Comparison of ENCODE assay signal across 8 cellular contexts in the genomic region with DNA sequence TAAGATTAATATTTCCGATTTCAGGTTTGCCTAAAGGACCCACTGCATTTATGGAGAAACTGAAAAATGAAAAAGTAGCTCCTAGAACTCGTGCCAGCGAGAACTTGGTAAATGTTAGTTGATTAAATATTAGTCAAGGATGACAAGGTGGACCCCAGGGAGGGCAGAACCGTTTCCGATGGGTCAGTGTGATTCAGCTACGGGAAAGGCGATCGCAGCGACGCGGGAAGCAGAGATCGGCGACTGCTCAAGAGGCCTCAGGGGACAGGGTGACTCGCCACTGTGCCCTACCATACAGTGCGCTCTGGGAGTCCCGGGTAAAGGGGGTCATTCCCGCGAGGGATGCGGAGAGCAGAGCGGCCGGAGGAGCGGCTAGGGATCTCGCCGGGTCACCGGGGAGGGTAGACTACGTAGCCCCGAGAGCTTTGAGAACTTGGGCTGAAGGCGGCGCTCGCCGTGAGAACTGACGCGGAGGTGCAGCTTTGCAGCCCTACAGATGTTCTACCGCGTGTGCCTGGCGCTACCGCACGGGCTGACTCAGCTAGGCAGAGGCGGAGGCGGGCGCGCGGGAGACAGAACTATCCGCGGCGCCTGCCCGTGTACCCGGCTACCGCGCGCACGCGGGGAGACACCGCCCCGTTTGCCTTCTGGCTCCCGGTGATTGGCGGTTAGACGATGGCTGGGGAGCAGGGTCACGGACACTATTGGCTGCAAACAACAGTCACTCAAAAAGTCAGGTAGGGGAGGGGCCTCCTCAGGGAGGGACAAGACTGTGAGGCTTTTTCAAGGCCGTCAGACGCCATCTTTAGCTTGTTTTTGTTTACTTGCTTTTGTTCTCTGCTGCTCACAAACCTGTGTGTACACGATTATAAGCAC. TPM values are rescaled to one million over a fixed set of nuclear protein-coding genes. Genes with fewer than 3 reads are reported as not detected.
DNase-seq lines count a peak whose midpoint lies in the region; ATAC-seq lines count a peak whose summit lies in the region.

No MANE protein-coding gene starts in this region.

- ATAC-seq in GM21529 (IDR thresholded peaks at IDR 0.05; ENCODE audit: unreplicated experiment) = peak; percentile 96

- H3K36me3 Mint-ChIP-seq in IgD-negative memory B cell = peaks cover 2% of the 10 kb centered on the region
- H3K36me3 Mint-ChIP-seq in activated T-cell treated with anti-CD3 and anti-CD28 coated beads, Interleukin-2, amount 50 U/mL, for 24 hours (ENCODE audit: low read depth) = peaks cover 7% of the 10 kb centered on the region

- H3K36me3 ChIP-seq in esophagus (ENCODE audit: control insufficient read depth in 2 of 2, insufficient read depth in 2 of 2, low read length in 1 of 2) (no peaks in the 10 kb centered on the region), muscle layer of colon (ENCODE audit: insufficient read depth, low read length) (no peaks in the 10 kb centered on the region)

- H3K27ac ChIP-seq in esophagus (ENCODE audit: low read depth in 2 of 2, low read length in 1 of 2) (peak overlapping the region; percentile 93 to 99), muscle layer of colon (ENCODE audit: low read depth, low read length) (peak overlapping the region; percentile 83)

- peaks cover 17 to 26% (median 26%) of the 10 kb centered on the region in 3 donors for H3K4me1 Mint-ChIP-seq in IgD-negative memory B cell
- peaks cover 53% of the 10 kb centered on the region for H3K4me1 Mint-ChIP-seq in activated T-cell treated with anti-CD3 and anti-CD28 coated beads, Interleukin-2, amount 50 U/mL, for 24 hours (ENCODE audit: low read depth)

- H3K9me3 ChIP-seq in esophagus (ENCODE audit: control insufficient read depth in 2 of 2, insufficient read depth in 1 of 2, low read depth in 1 of 2, low read length in 1 of 2) = no peaks in the 10 kb centered on the region
- no peaks in the 10 kb centered on the region for H3K9me3 ChIP-seq in muscle layer of colon (ENCODE audit: low read length)

- no peaks in the 10 kb centered on the region for H3K4me1 ChIP-seq in esophagus (ENCODE audit: control insufficient read depth in 2 of 2, insufficient read depth in 2 of 2, low read length in 1 of 2)
- H3K4me1 ChIP-seq in muscle layer of colon (ENCODE audit: insufficient read depth, low read length) = peaks cover 30% of the 10 kb centered on the region

- peak; percentile 94 for DNase-seq in DMS153 treated with DMSO at 0.1 percent for 48 hours (lab: John Stamatoyannopoulos, UW; ENCODE audit: unreplicated experiment)
- DNase-seq in OCI-M2 (lab: John Stamatoyannopoulos, UW; ENCODE audit: unreplicated experiment) = peak; percentile 81
- DNase-seq in activated T-cell treated with anti-CD3 and anti-CD28 coated beads, Interleukin-2, amount 50 U/mL, for 24 hours = peak; percentile 96
- DNase-seq in stimulated activated CD8-positive, alpha-beta memory T cell treated with anti-CD3 and anti-CD28 coated beads, Interleukin-7, amount 100 ng/mL, for 24 hours (ENCODE audit: low read depth) = peak; percentile 84

- 1% methylated on average over 62 of the region's 62 CpGs for WGBS in esophagus, 2 donors

- no peaks in the 10 kb centered on the region for H3K27me3 Mint-ChIP-seq in IgD-negative memory B cell
- no peaks in the 10 kb centered on the region for H3K27me3 Mint-ChIP-seq in activated T-cell treated with anti-CD3 and anti-CD28 coated beads, Interleukin-2, amount 50 U/mL, for 24 hours

- H3K27ac Mint-ChIP-seq in IgD-negative memory B cell = peak overlapping the region; percentile 75 to 98 (median 98)
- peak overlapping the region; percentile 96 for H3K27ac Mint-ChIP-seq in activated T-cell treated with anti-CD3 and anti-CD28 coated beads, Interleukin-2, amount 50 U/mL, for 24 hours

- H3K4me3 Mint-ChIP-seq in IgD-negative memory B cell = peak overlapping the region; percentile 96 to 99 (median 97)
- H3K4me3 Mint-ChIP-seq in activated T-cell treated with anti-CD3 and anti-CD28 coated beads, Interleukin-2, amount 50 U/mL, for 24 hours = peak overlapping the region; percentile 88

- H3K27me3 ChIP-seq in esophagus (ENCODE audit: control insufficient read depth in 1 of 2, insufficient read depth in 2 of 2, low read length in 2 of 2) (no peaks in the 10 kb centered on the region), muscle layer of colon (ENCODE audit: control insufficient read depth in 1 of 2, insufficient read depth in 2 of 2, low read length in 2 of 2) (no peaks in the 10 kb centered on the region)

- no peaks in the 10 kb centered on the region for H3K9me3 Mint-ChIP-seq in IgD-negative memory B cell
- H3K9me3 Mint-ChIP-seq in activated T-cell treated with anti-CD3 and anti-CD28 coated beads, Interleukin-2, amount 50 U/mL, for 24 hours = no peaks in the 10 kb centered on the region

- H3K9ac ChIP-seq in muscle layer of colon (ENCODE audit: low read length) = peak overlapping the region; percentile 88

- peak overlapping the region; percentile 66 to 84 for H3K4me3 ChIP-seq in esophagus (ENCODE audit: low read depth in 1 of 2, low read length in 2 of 2)
- H3K4me3 ChIP-seq in muscle layer of colon (ENCODE audit: low read depth in 1 of 2, low read length in 2 of 2) = peak overlapping the region; percentile 24 to 65

RNA-seq across cellular contexts. Expression of a gene that starts 3.2 kb away (rescaled TPM):
- polyA plus RNA-seq in IgD-negative memory B cell (8.0 TPM), esophagus (1 to 10 TPM; 4.7 to 6.1 TPM)

RNA-seq across cellular contexts. Expression of a gene that starts 24.4 kb away (rescaled TPM):
- polyA plus RNA-seq in IgD-negative memory B cell = 0.16 TPM
- 10 to 100 TPM; 16.5 to 19.7 TPM for polyA plus RNA-seq in esophagus

RNA-seq across cellular contexts. Expression of a gene that starts 27.9 kb away (rescaled TPM):
- polyA plus RNA-seq in IgD-negative memory B cell = 28.0 TPM
- 100 to 1,000 TPM in 1 of 2 donors, 10 to 100 TPM in 1; 35.1 to 136 TPM for polyA plus RNA-seq in esophagus

RNA-seq across cellular contexts. Expression of a gene that starts 35.2 kb away (rescaled TPM):
- polyA plus RNA-seq in IgD-negative memory B cell = not detected
- polyA plus RNA-seq in esophagus = not detected

RNA-seq across cellular contexts. Expression of a gene that starts 49.9 kb away (rescaled TPM):
- 28.5 TPM for polyA plus RNA-seq in IgD-negative memory B cell
- 10 to 100 TPM; 17.0 to 23.5 TPM for polyA plus RNA-seq in esophagus

Comparison
In these comparisons a context has a peak if more than half of its experiments do, and no peak if none do; other contexts are left out.
1. Peak in every context shown above with its lines: DNase-seq, ATAC-seq, H3K4me3 ChIP-seq and H3K27ac ChIP-seq.
2. RNA of a gene that starts 24.4 kb away (polyA plus RNA-seq): 16.5 to 19.7 TPM in esophagus; 0.16 TPM in IgD-negative memory B cell (single experiment); every median in the first group is over 10 times any median in the second.